In the genomic region with DNA sequence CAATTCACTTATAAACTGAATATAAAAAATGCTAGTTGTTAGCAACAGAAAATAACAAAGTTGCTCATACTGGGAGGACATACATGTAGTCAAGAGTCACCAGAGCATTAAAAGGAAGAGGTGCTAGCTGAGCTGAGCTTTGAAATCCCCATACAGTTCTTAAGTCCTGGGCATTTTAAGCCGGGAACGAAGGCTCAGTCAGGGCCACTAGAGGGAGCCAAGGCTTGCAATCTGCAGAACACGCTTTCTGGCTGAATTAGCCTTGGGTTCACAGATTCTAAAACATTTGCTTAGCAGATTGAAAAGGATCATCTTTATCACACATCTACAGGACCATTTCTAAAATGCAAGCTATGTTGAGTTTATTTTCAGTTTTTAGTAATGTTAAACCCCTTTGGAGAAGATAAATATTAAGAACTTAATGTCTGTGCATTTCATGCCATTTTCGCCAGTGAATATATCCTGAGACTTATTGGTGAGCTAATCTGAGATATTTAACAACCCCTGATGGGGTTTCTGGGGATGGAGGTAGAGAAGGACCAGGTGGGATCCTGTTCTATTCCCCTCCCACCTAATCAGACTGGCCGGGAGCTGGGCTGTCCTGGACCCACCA, we compare ENCODE assay signal across 8 cellular contexts. TPM values are rescaled to one million over a fixed set of nuclear protein-coding genes. Genes with fewer than 3 reads are reported as not detected.
DNase-seq lines count a peak whose midpoint lies in the region; ATAC-seq and TF ChIP-seq lines count a peak whose summit lies in the region.

No MANE protein-coding gene starts in this region.

- no peaks in the 10 kb centered on the region for H3K36me3 Mint-ChIP-seq in HFFc6 (ENCODE audit: low read depth)

- no peaks in the 10 kb centered on the region for H3K27me3 ChIP-seq in dorsolateral prefrontal cortex

- peak; percentile 71 for DNase-seq in DMS114 treated with DMSO at 0.1 percent for 48 hours (lab: John Stamatoyannopoulos, UW; ENCODE audit: unreplicated experiment)
- peak; percentile 43 for DNase-seq in HFFc6
- peak; percentile 64 for DNase-seq in NCI-H345 (lab: John Stamatoyannopoulos, UW)
- peak; percentile 15 to 43 for DNase-seq in activated CD4-positive, alpha-beta T cell treated with anti-CD3 and anti-CD28 coated beads for 4 hours
- peak; percentile 43 to 85 (median 74) for DNase-seq in dorsolateral prefrontal cortex
- DNase-seq in lung microvascular endothelial cell (ENCODE audit: low read depth in 2 of 2) = peak; percentile 82 to 84
- peak; percentile 14 to 36 for DNase-seq in stimulated activated CD8-positive, alpha-beta memory T cell treated with anti-CD3 and anti-CD28 coated beads, Interleukin-2, amount 100 ng/mL, for 48 hours (ENCODE audit: low read depth in 2 of 2)

- intact Hi-C loops in dorsolateral prefrontal cortex (cut with DNase I) = loop anchor here (5.0 to 10.0 kb wide), 7 partner anchors 244 to 1034 kb away; a partner anchor contains a TSS

- H3K4me3 ChIP-seq in dorsolateral prefrontal cortex = no peak overlapping the region

- no peak overlapping the region for H3K27ac Mint-ChIP-seq in HFFc6

- ATAC-seq in GM19463 (IDR thresholded peaks at IDR 0.05; ENCODE audit: unreplicated experiment) = no peak

- H3K4me1 Mint-ChIP-seq in HFFc6 (ENCODE audit: low read depth) = no peaks in the 10 kb centered on the region

- H3K27ac ChIP-seq in dorsolateral prefrontal cortex = no peak overlapping the region

- no peak overlapping the region for H3K4me3 Mint-ChIP-seq in HFFc6

- H3K9me3 Mint-ChIP-seq in HFFc6 = no peaks in the 10 kb centered on the region

- H3K27me3 Mint-ChIP-seq in HFFc6 (ENCODE audit: insufficient read depth) = peaks cover 15% of the 10 kb centered on the region; the same call in 1 of the 2 replicates

- TF ChIP-seq CTCF in HFFc6 (IDR thresholded peaks at IDR 0.05) = peak; percentile 90
- TF ChIP-seq CTCF in dorsolateral prefrontal cortex (IDR thresholded peaks at IDR 0.05 in 54 of 56, conservative IDR thresholded peaks at IDR 0.05 in 2 of 56; ENCODE audit: low read depth in 1 of 56, partially characterized antibody in 56 of 56) = peak; percentile 64 to 90 (median 82)

RNA-seq across cellular contexts. Expression of a gene that starts 26.3 kb away (rescaled TPM):
- 1 to 10 TPM; 1.1 to 2.3 (median 1.5) TPM for total RNA-seq in HFFc6 (2021; fragmentation: NEBNext Ultra II Directional; extraction: Animal tissue kit (Norgen Biotek cat#: 25700))
- 10 to 100 TPM in 15 of 120 experiments, 1 to 10 TPM in 105; 2.9 to 14.9 (median 7.0) TPM for total RNA-seq in dorsolateral prefrontal cortex
- total RNA-seq in lung microvascular endothelial cell = 0.20 and 0.22 TPM in 2 replicates

Comparison
In these comparisons a context has a peak if more than half of its experiments do, and no peak if none do; other contexts are left out.
1. DNase-seq: peak in every context shown above with its lines; median percentile 83 in lung microvascular endothelial cell; 74 in dorsolateral prefrontal cortex; 71 in DMS114 treated with DMSO at 0.1 percent for 48 hours; 64 in NCI-H345; 43 in HFFc6; 29 in activated CD4-positive, alpha-beta T cell treated with anti-CD3 and anti-CD28 coated beads for 4 hours; 25 in stimulated activated CD8-positive, alpha-beta memory T cell treated with anti-CD3 and anti-CD28 coated beads, Interleukin-2, amount 100 ng/mL, for 48 hours.